In genomic region chr17:1067282-1067956, GRCh38 we compare ENCODE assay signal across 19 cellular contexts.
DNase-seq lines count a peak whose midpoint lies in the region; ATAC-seq, FAIRE-seq and TF ChIP-seq lines count a peak whose summit lies in the region.
"Had no signal": no experiment of that assay in that cellular context is flagged by ENCODE, and none has a peak within 500 bp of the region (broad histone marks: within the 10 kb centered on the region; RNA-seq: fewer than 3 reads in every experiment).

No MANE protein-coding gene starts in this region.

- H3K4me3 ChIP-seq in breast epithelium, result no peak overlapping the region
- H3K4me3 ChIP-seq: GM23338 had no signal

- FAIRE-seq in urothelium cell line (lab: Jason Lieb, UNC), result no peak
- FAIRE-seq: endothelial cell of umbilical vein, TTC549 had no signal

- H3K27me3 ChIP-seq in breast epithelium, result no peaks in the 10 kb centered on the region

- no peaks in the 10 kb centered on the region for H3K4me1 ChIP-seq in breast epithelium

- DNase-seq in natural killer cell treated with Interleukin-12 subunit alpha and Interleukin-12 subunit beta and Interleukin-15 and Interleukin-18, amount 100 ng/mL, for 72 hours (ENCODE audit: low spot score), result peak; percentile 23
- DNase-seq in natural killer cell (no peak), breast epithelium (ENCODE audit: low spot score in 2 of 2) (no peak), iris pigment epithelial cell (ENCODE audit: low read depth) (peak; percentile 66), urothelium cell line (ENCODE audit: low spot score) (peak; percentile 12), NCI-H510A (lab: John Stamatoyannopoulos, UW) (no peak), kidney glomerular epithelial cell (lab: John Stamatoyannopoulos, UW) (no peak), GM19238 (ENCODE audit: insufficient read length, low spot score) (no peak)
- DNase-seq: activated CD8-positive, alpha-beta T cell treated with anti-CD3 and anti-CD28 coated beads, Interleukin-2, amount 10 ng/mL, durations not matched to agents 7 days and 5 days; CD8-positive, alpha-beta T cell; cerebellar nuclear complex; glutamatergic neuron; NCI-H1417; stimulated activated naive B cell treated with anti-CD40 and anti-IgM and Interleukin-4, amounts not matched to agents 10 μg/mL and 1 μg/mL and 100 μg/mL, for 72 hours had no signal

- no peak for TF ChIP-seq POLR2A in breast epithelium (IDR thresholded peaks at IDR 0.05)

- peak overlapping the region; percentile 36 to 62 for H3K27ac ChIP-seq in breast epithelium

- intact Hi-C loops in natural killer cell (cut with micrococcal nuclease) (no loop called here), breast epithelium (cut with DNase I; ENCODE audit: low total_unique reads) (no loop called here)

- H3K36me3 Mint-ChIP-seq in natural killer cell treated with Interleukin-12 subunit alpha and Interleukin-12 subunit beta and Interleukin-15 and Interleukin-18, amount 100 ng/mL, for 72 hours, result peaks cover 23% of the 10 kb centered on the region
- peaks cover 14% of the 10 kb centered on the region for H3K36me3 Mint-ChIP-seq in natural killer cell

- no peaks in the 10 kb centered on the region for H3K9me3 ChIP-seq in breast epithelium

- H3K4me3 Mint-ChIP-seq in natural killer cell treated with Interleukin-12 subunit alpha and Interleukin-12 subunit beta and Interleukin-15 and Interleukin-18, amount 100 ng/mL, for 72 hours, result no peak overlapping the region
- no peak overlapping the region for H3K4me3 Mint-ChIP-seq in natural killer cell
- H3K4me3 Mint-ChIP-seq: activated CD8-positive, alpha-beta T cell treated with anti-CD3 and anti-CD28 coated beads, Interleukin-2, amount 10 ng/mL, durations not matched to agents 7 days and 5 days; activated T-helper 1 cell treated with anti-CD3 and anti-CD28 coated beads, Interleukin-12 subunit alpha, Interleukin-12 subunit beta, Interleukin-2, Interleukin-4 antibody, amounts not matched to agents 30 ng/mL and 10 ng/mL and 1 ng/mL, durations not matched to agents 14 hours and 24 hours and 36 hours; CD8-positive, alpha-beta T cell; GM23338; stimulated activated naive B cell treated with anti-CD40 and anti-IgM and Interleukin-4, amounts not matched to agents 10 μg/mL and 1 μg/mL and 100 μg/mL, for 72 hours had no signal

- ATAC-seq in natural killer cell treated with Interleukin-12 subunit alpha and Interleukin-12 subunit beta and Interleukin-15 and Interleukin-18, amount 100 ng/mL, for 72 hours, result no peak
- no peak for ATAC-seq in natural killer cell
- ATAC-seq: activated CD8-positive, alpha-beta T cell treated with anti-CD3 and anti-CD28 coated beads, Interleukin-2, amount 10 ng/mL, durations not matched to agents 7 days and 5 days; CD8-positive, alpha-beta T cell; GM23338; stimulated activated naive B cell treated with anti-CD40 and anti-IgM and Interleukin-4, amounts not matched to agents 10 μg/mL and 1 μg/mL and 100 μg/mL, for 72 hours had no signal

- H3K27ac Mint-ChIP-seq in natural killer cell treated with Interleukin-12 subunit alpha and Interleukin-12 subunit beta and Interleukin-15 and Interleukin-18, amount 100 ng/mL, for 72 hours, result no peak overlapping the region
- H3K27ac Mint-ChIP-seq in natural killer cell, result no peak overlapping the region
- H3K27ac Mint-ChIP-seq: activated CD8-positive, alpha-beta T cell treated with anti-CD3 and anti-CD28 coated beads, Interleukin-2, amount 10 ng/mL, durations not matched to agents 7 days and 5 days; activated T-helper 1 cell treated with anti-CD3 and anti-CD28 coated beads, Interleukin-12 subunit alpha, Interleukin-12 subunit beta, Interleukin-2, Interleukin-4 antibody, amounts not matched to agents 30 ng/mL and 10 ng/mL and 1 ng/mL, durations not matched to agents 14 hours and 24 hours and 36 hours; CD8-positive, alpha-beta T cell; GM23338; IgD-negative memory B cell had no signal

- no peaks in the 10 kb centered on the region for H3K27me3 Mint-ChIP-seq in natural killer cell treated with Interleukin-12 subunit alpha and Interleukin-12 subunit beta and Interleukin-15 and Interleukin-18, amount 100 ng/mL, for 72 hours
- no peaks in the 10 kb centered on the region for H3K27me3 Mint-ChIP-seq in natural killer cell (ENCODE audit: low read depth in 2 of 2)
- H3K27me3 Mint-ChIP-seq: IgD-negative memory B cell; stimulated activated naive B cell treated with anti-CD40 and anti-IgM and Interleukin-4, amounts not matched to agents 10 μg/mL and 1 μg/mL and 100 μg/mL, for 72 hours had no signal

- peaks cover 4% of the 10 kb centered on the region for H3K9me3 Mint-ChIP-seq in natural killer cell treated with Interleukin-12 subunit alpha and Interleukin-12 subunit beta and Interleukin-15 and Interleukin-18, amount 100 ng/mL, for 72 hours
- peaks cover 0 to 4% of the 10 kb centered on the region in 2 donors for H3K9me3 Mint-ChIP-seq in natural killer cell
- H3K9me3 Mint-ChIP-seq: IgD-negative memory B cell had no signal

- no peaks in the 10 kb centered on the region for H3K36me3 ChIP-seq in breast epithelium

- no peak for TF ChIP-seq CTCF in natural killer cell (IDR thresholded peaks at IDR 0.05)
- no peak for TF ChIP-seq CTCF in breast epithelium (IDR thresholded peaks at IDR 0.05)

- H3K4me1 Mint-ChIP-seq in natural killer cell treated with Interleukin-12 subunit alpha and Interleukin-12 subunit beta and Interleukin-15 and Interleukin-18, amount 100 ng/mL, for 72 hours (ENCODE audit: low read depth in 2 of 2), result peaks cover 0 to 3% of the 10 kb centered on the region in 2 donors
- H3K4me1 Mint-ChIP-seq in natural killer cell, result peaks cover 0 to 3% of the 10 kb centered on the region in 2 donors
- H3K4me1 Mint-ChIP-seq: GM23338; stimulated activated naive B cell treated with anti-CD40 and anti-IgM and Interleukin-4, amounts not matched to agents 10 μg/mL and 1 μg/mL and 100 μg/mL, for 72 hours had no signal

Comparison
In these comparisons a context has a peak if more than half of its experiments do, and no peak if none do; other contexts are left out.
1. DNase-seq: peak in natural killer cell treated with Interleukin-12 subunit alpha and Interleukin-12 subunit beta and Interleukin-15 and Interleukin-18, amount 100 ng/mL, for 72 hours (single experiment), iris pigment epithelial cell (single experiment) and urothelium cell line (single experiment); none in natural killer cell (single experiment), breast epithelium (0 of 2), NCI-H510A (single experiment), kidney glomerular epithelial cell (single experiment) and GM19238 (single experiment).